ENCODE assay signal across 1 cellular context in the genomic region with DNA sequence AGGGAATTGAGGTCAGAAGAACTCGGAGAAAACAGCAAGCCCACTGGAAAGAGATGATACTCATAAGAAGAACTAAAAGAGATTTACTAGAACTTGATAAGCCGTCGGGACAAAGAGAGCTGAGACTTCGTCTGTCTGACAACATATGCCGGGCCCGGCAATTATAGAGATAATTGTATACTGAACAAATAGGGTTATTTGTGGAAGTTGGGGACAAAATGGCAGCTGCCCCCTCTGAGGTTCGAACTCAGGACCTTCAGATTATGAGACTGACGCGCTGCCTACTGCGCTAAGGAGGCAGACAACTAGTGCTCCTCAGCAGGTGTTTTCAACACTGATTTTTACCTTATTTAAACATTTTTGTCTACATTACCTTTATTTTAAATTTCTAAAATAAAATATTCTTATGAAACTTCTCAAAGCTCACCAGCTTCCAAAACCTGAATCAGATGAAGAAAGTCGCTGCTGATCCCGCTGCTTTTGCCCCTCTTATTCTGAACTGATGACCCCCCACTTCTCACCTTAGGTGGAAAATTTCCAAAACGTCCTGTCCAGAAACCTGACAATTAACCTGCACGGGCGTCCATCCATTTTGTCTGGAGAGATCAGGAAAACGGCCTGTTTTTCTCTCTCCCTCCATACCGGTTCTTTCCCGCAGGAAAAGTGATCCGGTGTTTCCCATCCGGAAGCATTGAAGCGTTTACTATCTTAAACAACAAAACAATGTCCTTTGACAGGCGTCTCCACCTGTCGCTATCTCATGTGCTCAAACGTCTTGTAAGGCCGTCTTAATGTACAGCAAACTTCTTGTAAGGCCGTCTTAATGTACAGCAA.
A peak's percentile ranks its signal among the peaks of the same experiment; 100 is the strongest.
TF ChIP-seq lines count a peak whose summit lies in the region.

No MANE protein-coding gene starts in this region.

TF ChIP-seq in HepG2, 621 proteins besides CTCF, POLR2A, EP300 and RAD21 (continued from another document and continues in another):
- no peak for TF ChIP-seq PRDM15 (CRISPR knock-in tag; IDR thresholded peaks at IDR 0.05)
- TF ChIP-seq MAF1 (CRISPR knock-in tag; IDR thresholded peaks at IDR 0.05; ENCODE audit: borderline replicate concordance): peak; percentile 99
- TF ChIP-seq TAF1 (CRISPR knock-in tag; IDR thresholded peaks at IDR 0.05): no peak
- no peak for TF ChIP-seq KAT2B (IDR thresholded peaks at IDR 0.05; ENCODE audit: borderline replicate concordance, low read depth, low read length)
- TF ChIP-seq AGO1 (IDR thresholded peaks at IDR 0.05; ENCODE audit: low read depth, low read length, poor library complexity, severe bottlenecking): no peak
- TF ChIP-seq ZNF749 (CRISPR knock-in tag; IDR thresholded peaks at IDR 0.05; ENCODE audit: borderline replicate concordance): no peak
- peak; percentile 89 for TF ChIP-seq ZGPAT (CRISPR knock-in tag; IDR thresholded peaks at IDR 0.05)
- TF ChIP-seq RXRA (CRISPR knock-in tag; IDR thresholded peaks at IDR 0.05): no peak; the same call in 1 of the 2 replicates
- TF ChIP-seq LBX2 (CRISPR knock-in tag; IDR thresholded peaks at IDR 0.05; ENCODE audit: borderline replicate concordance): no peak
- TF ChIP-seq DR1 (CRISPR knock-in tag; IDR thresholded peaks at IDR 0.05): no peak
- TF ChIP-seq SUZ12 (IDR thresholded peaks at IDR 0.05; ENCODE audit: low read depth, low read length): no peak
- 0 out of 2 replicates have a peak, but pooled peaks have one; percentile 66 for TF ChIP-seq TOPORS (CRISPR knock-in tag; IDR thresholded peaks at IDR 0.05)
- TF ChIP-seq ZNF619 (CRISPR knock-in tag; IDR thresholded peaks at IDR 0.05): no peak
- TF ChIP-seq, protein P1, sequence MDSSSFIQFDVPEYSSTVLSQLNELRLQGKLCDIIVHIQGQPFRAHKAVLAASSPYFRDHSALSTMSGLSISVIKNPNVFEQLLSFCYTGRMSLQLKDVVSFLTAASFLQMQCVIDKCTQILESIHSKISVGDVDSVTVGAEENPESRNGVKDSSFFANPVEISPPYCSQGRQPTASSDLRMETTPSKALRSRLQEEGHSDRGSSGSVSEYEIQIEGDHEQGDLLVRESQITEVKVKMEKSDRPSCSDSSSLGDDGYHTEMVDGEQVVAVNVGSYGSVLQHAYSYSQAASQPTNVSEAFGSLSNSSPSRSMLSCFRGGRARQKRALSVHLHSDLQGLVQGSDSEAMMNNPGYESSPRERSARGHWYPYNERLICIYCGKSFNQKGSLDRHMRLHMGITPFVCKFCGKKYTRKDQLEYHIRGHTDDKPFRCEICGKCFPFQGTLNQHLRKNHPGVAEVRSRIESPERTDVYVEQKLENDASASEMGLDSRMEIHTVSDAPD (CRISPR knock-in tag; IDR thresholded peaks at IDR 0.05): no peak
- TF ChIP-seq NFYC (CRISPR knock-in tag; IDR thresholded peaks at IDR 0.05): peak; percentile 25; the same call in 1 of the 2 replicates
- TF ChIP-seq, protein P2, sequence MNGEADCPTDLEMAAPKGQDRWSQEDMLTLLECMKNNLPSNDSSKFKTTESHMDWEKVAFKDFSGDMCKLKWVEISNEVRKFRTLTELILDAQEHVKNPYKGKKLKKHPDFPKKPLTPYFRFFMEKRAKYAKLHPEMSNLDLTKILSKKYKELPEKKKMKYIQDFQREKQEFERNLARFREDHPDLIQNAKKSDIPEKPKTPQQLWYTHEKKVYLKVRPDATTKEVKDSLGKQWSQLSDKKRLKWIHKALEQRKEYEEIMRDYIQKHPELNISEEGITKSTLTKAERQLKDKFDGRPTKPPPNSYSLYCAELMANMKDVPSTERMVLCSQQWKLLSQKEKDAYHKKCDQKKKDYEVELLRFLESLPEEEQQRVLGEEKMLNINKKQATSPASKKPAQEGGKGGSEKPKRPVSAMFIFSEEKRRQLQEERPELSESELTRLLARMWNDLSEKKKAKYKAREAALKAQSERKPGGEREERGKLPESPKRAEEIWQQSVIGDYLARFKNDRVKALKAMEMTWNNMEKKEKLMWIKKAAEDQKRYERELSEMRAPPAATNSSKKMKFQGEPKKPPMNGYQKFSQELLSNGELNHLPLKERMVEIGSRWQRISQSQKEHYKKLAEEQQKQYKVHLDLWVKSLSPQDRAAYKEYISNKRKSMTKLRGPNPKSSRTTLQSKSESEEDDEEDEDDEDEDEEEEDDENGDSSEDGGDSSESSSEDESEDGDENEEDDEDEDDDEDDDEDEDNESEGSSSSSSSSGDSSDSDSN (CRISPR knock-in tag; IDR thresholded peaks at IDR 0.05): no peak; the same call in 1 of the 2 replicates
- peak; percentile 66; the same call in 1 of the 2 replicates for TF ChIP-seq ZBTB33 (CRISPR knock-in tag; IDR thresholded peaks at IDR 0.05)
- no peak for TF ChIP-seq ZNF10 (CRISPR knock-in tag; IDR thresholded peaks at IDR 0.05; ENCODE audit: borderline replicate concordance, low read depth)
- no peak for TF ChIP-seq PLRG1 (conservative IDR thresholded peaks at IDR 0.05)
- TF ChIP-seq E2F1 (CRISPR knock-in tag; IDR thresholded peaks at IDR 0.05): no peak
- no peak for TF ChIP-seq NR3C1 (CRISPR knock-in tag; IDR thresholded peaks at IDR 0.05)
- peak; percentile 53; the same call in 1 of the 2 replicates for TF ChIP-seq MEIS1 (CRISPR knock-in tag; IDR thresholded peaks at IDR 0.05; ENCODE audit: borderline replicate concordance)
- TF ChIP-seq, protein P3, sequence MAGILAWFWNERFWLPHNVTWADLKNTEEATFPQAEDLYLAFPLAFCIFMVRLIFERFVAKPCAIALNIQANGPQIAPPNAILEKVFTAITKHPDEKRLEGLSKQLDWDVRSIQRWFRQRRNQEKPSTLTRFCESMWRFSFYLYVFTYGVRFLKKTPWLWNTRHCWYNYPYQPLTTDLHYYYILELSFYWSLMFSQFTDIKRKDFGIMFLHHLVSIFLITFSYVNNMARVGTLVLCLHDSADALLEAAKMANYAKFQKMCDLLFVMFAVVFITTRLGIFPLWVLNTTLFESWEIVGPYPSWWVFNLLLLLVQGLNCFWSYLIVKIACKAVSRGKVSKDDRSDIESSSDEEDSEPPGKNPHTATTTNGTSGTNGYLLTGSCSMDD (CRISPR knock-in tag; IDR thresholded peaks at IDR 0.05): no peak
- TF ChIP-seq, protein P4, sequence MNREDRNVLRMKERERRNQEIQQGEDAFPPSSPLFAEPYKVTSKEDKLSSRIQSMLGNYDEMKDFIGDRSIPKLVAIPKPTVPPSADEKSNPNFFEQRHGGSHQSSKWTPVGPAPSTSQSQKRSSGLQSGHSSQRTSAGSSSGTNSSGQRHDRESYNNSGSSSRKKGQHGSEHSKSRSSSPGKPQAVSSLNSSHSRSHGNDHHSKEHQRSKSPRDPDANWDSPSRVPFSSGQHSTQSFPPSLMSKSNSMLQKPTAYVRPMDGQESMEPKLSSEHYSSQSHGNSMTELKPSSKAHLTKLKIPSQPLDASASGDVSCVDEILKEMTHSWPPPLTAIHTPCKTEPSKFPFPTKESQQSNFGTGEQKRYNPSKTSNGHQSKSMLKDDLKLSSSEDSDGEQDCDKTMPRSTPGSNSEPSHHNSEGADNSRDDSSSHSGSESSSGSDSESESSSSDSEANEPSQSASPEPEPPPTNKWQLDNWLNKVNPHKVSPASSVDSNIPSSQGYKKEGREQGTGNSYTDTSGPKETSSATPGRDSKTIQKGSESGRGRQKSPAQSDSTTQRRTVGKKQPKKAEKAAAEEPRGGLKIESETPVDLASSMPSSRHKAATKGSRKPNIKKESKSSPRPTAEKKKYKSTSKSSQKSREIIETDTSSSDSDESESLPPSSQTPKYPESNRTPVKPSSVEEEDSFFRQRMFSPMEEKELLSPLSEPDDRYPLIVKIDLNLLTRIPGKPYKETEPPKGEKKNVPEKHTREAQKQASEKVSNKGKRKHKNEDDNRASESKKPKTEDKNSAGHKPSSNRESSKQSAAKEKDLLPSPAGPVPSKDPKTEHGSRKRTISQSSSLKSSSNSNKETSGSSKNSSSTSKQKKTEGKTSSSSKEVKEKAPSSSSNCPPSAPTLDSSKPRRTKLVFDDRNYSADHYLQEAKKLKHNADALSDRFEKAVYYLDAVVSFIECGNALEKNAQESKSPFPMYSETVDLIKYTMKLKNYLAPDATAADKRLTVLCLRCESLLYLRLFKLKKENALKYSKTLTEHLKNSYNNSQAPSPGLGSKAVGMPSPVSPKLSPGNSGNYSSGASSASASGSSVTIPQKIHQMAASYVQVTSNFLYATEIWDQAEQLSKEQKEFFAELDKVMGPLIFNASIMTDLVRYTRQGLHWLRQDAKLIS (CRISPR knock-in tag; IDR thresholded peaks at IDR 0.05): no peak
- TF ChIP-seq MIER3 (CRISPR knock-in tag; IDR thresholded peaks at IDR 0.05; ENCODE audit: borderline replicate concordance): peak; percentile 54; the same call in 1 of the 2 replicates
- 0 out of 2 replicates have a peak, but pooled peaks have one; percentile 47 for TF ChIP-seq KDM4B (CRISPR knock-in tag; IDR thresholded peaks at IDR 0.05)
- peak; percentile 94 for TF ChIP-seq MIXL1 (CRISPR knock-in tag; IDR thresholded peaks at IDR 0.05)
- no peak for TF ChIP-seq HIVEP1 (CRISPR knock-in tag; IDR thresholded peaks at IDR 0.05)
- TF ChIP-seq ZBTB2 (CRISPR knock-in tag; IDR thresholded peaks at IDR 0.05; ENCODE audit: low read depth): no peak
- TF ChIP-seq ZNF704 (CRISPR knock-in tag; IDR thresholded peaks at IDR 0.05; ENCODE audit: borderline replicate concordance): no peak
